In genomic region chr1:23590058-23590783, GRCh38 we compare ENCODE assay signal across 1 cellular context.
TF ChIP-seq lines count a peak whose summit lies in the region.

No MANE protein-coding gene starts in this region.

TF ChIP-seq in K562, 482 proteins besides CTCF, POLR2A, EP300 and RAD21 (continued from another document):
- TF ChIP-seq MAX (CRISPR knock-in tag; IDR thresholded peaks at IDR 0.05) (peak; percentile 58; the same call in 1 of the 2 replicates), RB1 (IDR thresholded peaks at IDR 0.05; ENCODE audit: low read depth) (no peak), HDAC3 (IDR thresholded peaks at IDR 0.05; ENCODE audit: borderline replicate concordance, partially characterized antibody) (no peak), ZNF311 (CRISPR knock-in tag; IDR thresholded peaks at IDR 0.05) (no peak), MYBL2 (IDR thresholded peaks at IDR 0.05; ENCODE audit: low read depth) (no peak), MYBL2 (CRISPR knock-in tag; IDR thresholded peaks at IDR 0.05; ENCODE audit: borderline replicate concordance) (no peak), RBM39 (optimal IDR thresholded peaks at IDR 0.05; ENCODE audit: low read depth, low read length) (no peak), HDGF (IDR thresholded peaks at IDR 0.05) (0 out of 2 replicates have a peak, but pooled peaks have one; percentile 23), ZNF512 (tag; IDR thresholded peaks at IDR 0.05) (no peak)
